1 cellular context compared by ENCODE assay signal in the genomic region with DNA sequence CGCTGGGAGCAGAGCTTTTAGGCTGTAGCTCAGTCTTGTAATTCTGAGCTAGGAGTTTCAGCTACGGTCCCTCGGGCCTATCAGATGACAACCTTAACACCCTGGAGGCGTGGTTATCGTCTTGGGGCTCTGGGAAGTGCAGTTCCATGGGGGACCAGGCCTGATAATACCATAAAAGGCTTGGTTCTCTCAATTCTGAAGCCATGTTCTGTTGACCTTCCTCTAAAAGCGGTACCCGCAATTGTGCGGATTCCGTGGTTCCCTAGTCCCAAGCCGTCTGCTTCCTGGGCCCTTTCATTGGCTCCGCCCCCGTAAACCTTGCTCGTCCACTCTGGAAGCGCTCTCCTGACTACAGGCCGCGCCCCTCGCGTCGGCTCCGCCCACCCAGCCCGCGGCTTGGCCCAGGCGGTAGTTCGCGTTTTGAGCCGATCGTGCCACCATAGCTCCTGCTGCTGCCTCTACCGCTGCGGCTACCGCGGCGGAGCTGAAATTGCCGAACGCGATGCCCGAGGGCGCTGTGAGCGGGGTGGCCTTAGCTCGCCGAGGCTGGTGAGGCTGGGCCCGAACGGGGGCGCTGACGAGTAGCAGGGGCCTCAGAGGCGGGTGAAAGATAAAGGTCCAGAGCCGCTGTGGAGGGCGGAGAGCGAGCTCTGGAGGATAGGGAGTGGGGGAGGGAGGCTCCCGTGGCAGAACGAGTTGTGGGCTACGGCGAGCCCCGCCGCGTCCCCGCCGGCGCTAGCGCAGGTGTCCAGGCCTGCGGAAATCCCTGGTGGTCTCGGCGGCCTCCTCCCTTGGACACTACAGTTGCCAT.
TF ChIP-seq lines count a peak whose summit lies in the region.

A gene with protein sequence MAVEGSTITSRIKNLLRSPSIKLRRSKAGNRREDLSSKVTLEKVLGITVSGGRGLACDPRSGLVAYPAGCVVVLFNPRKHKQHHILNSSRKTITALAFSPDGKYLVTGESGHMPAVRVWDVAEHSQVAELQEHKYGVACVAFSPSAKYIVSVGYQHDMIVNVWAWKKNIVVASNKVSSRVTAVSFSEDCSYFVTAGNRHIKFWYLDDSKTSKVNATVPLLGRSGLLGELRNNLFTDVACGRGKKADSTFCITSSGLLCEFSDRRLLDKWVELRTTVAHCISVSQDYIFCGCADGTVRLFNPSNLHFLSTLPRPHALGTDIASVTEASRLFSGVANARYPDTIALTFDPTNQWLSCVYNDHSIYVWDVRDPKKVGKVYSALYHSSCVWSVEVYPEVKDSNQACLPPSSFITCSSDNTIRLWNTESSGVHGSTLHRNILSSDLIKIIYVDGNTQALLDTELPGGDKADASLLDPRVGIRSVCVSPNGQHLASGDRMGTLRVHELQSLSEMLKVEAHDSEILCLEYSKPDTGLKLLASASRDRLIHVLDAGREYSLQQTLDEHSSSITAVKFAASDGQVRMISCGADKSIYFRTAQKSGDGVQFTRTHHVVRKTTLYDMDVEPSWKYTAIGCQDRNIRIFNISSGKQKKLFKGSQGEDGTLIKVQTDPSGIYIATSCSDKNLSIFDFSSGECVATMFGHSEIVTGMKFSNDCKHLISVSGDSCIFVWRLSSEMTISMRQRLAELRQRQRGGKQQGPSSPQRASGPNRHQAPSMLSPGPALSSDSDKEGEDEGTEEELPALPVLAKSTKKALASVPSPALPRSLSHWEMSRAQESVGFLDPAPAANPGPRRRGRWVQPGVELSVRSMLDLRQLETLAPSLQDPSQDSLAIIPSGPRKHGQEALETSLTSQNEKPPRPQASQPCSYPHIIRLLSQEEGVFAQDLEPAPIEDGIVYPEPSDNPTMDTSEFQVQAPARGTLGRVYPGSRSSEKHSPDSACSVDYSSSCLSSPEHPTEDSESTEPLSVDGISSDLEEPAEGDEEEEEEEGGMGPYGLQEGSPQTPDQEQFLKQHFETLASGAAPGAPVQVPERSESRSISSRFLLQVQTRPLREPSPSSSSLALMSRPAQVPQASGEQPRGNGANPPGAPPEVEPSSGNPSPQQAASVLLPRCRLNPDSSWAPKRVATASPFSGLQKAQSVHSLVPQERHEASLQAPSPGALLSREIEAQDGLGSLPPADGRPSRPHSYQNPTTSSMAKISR (N-terminal part only) (plus strand): TSS at position 423 of the 811 bp plus-strand sequence. CDS start 792 bp downstream, outside the sequence.

TF ChIP-seq in HepG2, 621 proteins besides CTCF, POLR2A, EP300 and RAD21 (continued from another document and continues in another):
- TF ChIP-seq, protein P1, sequence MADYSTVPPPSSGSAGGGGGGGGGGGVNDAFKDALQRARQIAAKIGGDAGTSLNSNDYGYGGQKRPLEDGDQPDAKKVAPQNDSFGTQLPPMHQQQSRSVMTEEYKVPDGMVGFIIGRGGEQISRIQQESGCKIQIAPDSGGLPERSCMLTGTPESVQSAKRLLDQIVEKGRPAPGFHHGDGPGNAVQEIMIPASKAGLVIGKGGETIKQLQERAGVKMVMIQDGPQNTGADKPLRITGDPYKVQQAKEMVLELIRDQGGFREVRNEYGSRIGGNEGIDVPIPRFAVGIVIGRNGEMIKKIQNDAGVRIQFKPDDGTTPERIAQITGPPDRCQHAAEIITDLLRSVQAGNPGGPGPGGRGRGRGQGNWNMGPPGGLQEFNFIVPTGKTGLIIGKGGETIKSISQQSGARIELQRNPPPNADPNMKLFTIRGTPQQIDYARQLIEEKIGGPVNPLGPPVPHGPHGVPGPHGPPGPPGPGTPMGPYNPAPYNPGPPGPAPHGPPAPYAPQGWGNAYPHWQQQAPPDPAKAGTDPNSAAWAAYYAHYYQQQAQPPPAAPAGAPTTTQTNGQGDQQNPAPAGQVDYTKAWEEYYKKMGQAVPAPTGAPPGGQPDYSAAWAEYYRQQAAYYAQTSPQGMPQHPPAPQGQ (CRISPR knock-in tag; IDR thresholded peaks at IDR 0.05; ENCODE audit: borderline replicate concordance), result no peak
- TF ChIP-seq MIXL1 (CRISPR knock-in tag; IDR thresholded peaks at IDR 0.05) (peak; percentile 86), ZNF737 (CRISPR knock-in tag; IDR thresholded peaks at IDR 0.05; ENCODE audit: borderline replicate concordance) (no peak), ZNF563 (CRISPR knock-in tag; IDR thresholded peaks at IDR 0.05) (no peak), RXRB (CRISPR knock-in tag; IDR thresholded peaks at IDR 0.05; ENCODE audit: borderline replicate concordance) (peak; percentile 54; the same call in 1 of the 2 replicates), ZNF333 (CRISPR knock-in tag; IDR thresholded peaks at IDR 0.05; ENCODE audit: borderline replicate concordance) (no peak), SNRNP70 (IDR thresholded peaks at IDR 0.05; ENCODE audit: low read depth, low read length) (no peak), SRSF4 (IDR thresholded peaks at IDR 0.05; ENCODE audit: low read depth, low read length, poor library complexity, severe bottlenecking) (no peak), ZNF343 (CRISPR knock-in tag; IDR thresholded peaks at IDR 0.05) (no peak), ZBTB7B (CRISPR knock-in tag; IDR thresholded peaks at IDR 0.05) (peak; percentile 84), HNRNPL (IDR thresholded peaks at IDR 0.05; ENCODE audit: low read depth, low read length) (peak; percentile 93), ZNF75D (CRISPR knock-in tag; IDR thresholded peaks at IDR 0.05; ENCODE audit: borderline replicate concordance) (no peak), TEAD2 (CRISPR knock-in tag; IDR thresholded peaks at IDR 0.05) (no peak), SOX5 (CRISPR knock-in tag; IDR thresholded peaks at IDR 0.05; ENCODE audit: borderline replicate concordance) (peak; percentile 63; the same call in 1 of the 2 replicates), CHD2 (IDR thresholded peaks at IDR 0.05; ENCODE audit: low read depth, low read length) (0 out of 2 replicates have a peak, but pooled peaks have one; percentile 7), SMAD3 (CRISPR knock-in tag; IDR thresholded peaks at IDR 0.05) (0 out of 2 replicates have a peak, but pooled peaks have one; percentile 77), ZNF3 (CRISPR knock-in tag; IDR thresholded peaks at IDR 0.05) (no peak), ZNF205 (CRISPR knock-in tag; IDR thresholded peaks at IDR 0.05) (peak; percentile 100)
- TF ChIP-seq, protein P2, sequence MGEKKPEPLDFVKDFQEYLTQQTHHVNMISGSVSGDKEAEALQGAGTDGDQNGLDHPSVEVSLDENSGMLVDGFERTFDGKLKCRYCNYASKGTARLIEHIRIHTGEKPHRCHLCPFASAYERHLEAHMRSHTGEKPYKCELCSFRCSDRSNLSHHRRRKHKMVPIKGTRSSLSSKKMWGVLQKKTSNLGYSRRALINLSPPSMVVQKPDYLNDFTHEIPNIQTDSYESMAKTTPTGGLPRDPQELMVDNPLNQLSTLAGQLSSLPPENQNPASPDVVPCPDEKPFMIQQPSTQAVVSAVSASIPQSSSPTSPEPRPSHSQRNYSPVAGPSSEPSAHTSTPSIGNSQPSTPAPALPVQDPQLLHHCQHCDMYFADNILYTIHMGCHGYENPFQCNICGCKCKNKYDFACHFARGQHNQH (CRISPR knock-in tag; IDR thresholded peaks at IDR 0.05), result peak; percentile 83
- TF ChIP-seq, protein P3, sequence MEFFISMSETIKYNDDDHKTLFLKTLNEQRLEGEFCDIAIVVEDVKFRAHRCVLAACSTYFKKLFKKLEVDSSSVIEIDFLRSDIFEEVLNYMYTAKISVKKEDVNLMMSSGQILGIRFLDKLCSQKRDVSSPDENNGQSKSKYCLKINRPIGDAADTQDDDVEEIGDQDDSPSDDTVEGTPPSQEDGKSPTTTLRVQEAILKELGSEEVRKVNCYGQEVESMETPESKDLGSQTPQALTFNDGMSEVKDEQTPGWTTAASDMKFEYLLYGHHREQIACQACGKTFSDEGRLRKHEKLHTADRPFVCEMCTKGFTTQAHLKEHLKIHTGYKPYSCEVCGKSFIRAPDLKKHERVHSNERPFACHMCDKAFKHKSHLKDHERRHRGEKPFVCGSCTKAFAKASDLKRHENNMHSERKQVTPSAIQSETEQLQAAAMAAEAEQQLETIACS (CRISPR knock-in tag; IDR thresholded peaks at IDR 0.05), result no peak
- TF ChIP-seq, protein P4, sequence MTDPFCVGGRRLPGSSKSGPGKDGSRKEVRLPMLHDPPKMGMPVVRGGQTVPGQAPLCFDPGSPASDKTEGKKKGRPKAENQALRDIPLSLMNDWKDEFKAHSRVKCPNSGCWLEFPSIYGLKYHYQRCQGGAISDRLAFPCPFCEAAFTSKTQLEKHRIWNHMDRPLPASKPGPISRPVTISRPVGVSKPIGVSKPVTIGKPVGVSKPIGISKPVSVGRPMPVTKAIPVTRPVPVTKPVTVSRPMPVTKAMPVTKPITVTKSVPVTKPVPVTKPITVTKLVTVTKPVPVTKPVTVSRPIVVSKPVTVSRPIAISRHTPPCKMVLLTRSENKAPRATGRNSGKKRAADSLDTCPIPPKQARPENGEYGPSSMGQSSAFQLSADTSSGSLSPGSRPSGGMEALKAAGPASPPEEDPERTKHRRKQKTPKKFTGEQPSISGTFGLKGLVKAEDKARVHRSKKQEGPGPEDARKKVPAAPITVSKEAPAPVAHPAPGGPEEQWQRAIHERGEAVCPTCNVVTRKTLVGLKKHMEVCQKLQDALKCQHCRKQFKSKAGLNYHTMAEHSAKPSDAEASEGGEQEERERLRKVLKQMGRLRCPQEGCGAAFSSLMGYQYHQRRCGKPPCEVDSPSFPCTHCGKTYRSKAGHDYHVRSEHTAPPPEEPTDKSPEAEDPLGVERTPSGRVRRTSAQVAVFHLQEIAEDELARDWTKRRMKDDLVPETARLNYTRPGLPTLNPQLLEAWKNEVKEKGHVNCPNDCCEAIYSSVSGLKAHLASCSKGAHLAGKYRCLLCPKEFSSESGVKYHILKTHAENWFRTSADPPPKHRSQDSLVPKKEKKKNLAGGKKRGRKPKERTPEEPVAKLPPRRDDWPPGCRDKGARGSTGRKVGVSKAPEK (CRISPR knock-in tag; IDR thresholded peaks at IDR 0.05; ENCODE audit: borderline replicate concordance), result no peak; the same call in 1 of the 2 replicates
- TF ChIP-seq, protein P5, sequence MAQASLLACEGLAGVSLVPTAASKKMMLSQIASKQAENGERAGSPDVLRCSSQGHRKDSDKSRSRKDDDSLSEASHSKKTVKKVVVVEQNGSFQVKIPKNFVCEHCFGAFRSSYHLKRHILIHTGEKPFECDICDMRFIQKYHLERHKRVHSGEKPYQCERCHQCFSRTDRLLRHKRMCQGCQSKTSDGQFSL (CRISPR knock-in tag; IDR thresholded peaks at IDR 0.05), result peak; percentile 83; the same call in 1 of the 2 replicates
- TF ChIP-seq, protein P6, sequence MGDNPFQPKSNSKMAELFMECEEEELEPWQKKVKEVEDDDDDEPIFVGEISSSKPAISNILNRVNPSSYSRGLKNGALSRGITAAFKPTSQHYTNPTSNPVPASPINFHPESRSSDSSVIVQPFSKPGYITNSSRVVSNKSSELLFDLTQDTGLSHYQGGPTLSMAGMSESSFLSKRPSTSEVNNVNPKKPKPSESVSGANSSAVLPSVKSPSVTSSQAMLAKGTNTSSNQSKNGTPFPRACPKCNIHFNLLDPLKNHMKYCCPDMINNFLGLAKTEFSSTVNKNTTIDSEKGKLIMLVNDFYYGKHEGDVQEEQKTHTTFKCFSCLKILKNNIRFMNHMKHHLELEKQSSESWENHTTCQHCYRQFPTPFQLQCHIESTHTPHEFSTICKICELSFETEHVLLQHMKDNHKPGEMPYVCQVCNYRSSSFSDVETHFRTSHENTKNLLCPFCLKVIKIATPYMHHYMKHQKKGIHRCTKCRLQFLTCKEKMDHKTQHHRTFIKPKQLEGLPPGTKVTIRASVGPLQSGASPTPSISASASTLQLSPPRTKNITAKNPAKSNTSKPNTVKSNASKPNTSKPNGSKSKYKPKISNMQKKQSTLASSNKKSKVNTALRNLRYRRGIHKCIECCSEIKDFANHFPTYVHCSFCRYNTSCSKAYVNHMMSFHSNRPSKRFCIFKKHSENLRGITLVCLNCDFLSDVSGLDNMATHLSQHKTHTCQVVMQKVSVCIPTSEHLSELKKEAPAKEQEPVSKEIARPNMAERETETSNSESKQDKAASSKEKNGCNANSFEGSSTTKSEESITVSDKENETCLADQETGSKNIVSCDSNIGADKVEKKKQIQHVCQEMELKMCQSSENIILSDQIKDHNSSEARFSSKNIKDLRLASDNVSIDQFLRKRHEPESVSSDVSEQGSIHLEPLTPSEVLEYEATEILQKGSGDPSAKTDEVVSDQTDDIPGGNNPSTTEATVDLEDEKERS (CRISPR knock-in tag; IDR thresholded peaks at IDR 0.05), result peak; percentile 98
- TF ChIP-seq, protein P7, sequence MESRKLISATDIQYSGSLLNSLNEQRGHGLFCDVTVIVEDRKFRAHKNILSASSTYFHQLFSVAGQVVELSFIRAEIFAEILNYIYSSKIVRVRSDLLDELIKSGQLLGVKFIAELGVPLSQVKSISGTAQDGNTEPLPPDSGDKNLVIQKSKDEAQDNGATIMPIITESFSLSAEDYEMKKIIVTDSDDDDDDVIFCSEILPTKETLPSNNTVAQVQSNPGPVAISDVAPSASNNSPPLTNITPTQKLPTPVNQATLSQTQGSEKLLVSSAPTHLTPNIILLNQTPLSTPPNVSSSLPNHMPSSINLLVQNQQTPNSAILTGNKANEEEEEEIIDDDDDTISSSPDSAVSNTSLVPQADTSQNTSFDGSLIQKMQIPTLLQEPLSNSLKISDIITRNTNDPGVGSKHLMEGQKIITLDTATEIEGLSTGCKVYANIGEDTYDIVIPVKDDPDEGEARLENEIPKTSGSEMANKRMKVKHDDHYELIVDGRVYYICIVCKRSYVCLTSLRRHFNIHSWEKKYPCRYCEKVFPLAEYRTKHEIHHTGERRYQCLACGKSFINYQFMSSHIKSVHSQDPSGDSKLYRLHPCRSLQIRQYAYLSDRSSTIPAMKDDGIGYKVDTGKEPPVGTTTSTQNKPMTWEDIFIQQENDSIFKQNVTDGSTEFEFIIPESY (CRISPR knock-in tag; IDR thresholded peaks at IDR 0.05), result peak; percentile 67; the same call in 1 of the 2 replicates
- TF ChIP-seq, protein P8, sequence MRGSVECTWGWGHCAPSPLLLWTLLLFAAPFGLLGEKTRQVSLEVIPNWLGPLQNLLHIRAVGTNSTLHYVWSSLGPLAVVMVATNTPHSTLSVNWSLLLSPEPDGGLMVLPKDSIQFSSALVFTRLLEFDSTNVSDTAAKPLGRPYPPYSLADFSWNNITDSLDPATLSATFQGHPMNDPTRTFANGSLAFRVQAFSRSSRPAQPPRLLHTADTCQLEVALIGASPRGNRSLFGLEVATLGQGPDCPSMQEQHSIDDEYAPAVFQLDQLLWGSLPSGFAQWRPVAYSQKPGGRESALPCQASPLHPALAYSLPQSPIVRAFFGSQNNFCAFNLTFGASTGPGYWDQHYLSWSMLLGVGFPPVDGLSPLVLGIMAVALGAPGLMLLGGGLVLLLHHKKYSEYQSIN (CRISPR knock-in tag; IDR thresholded peaks at IDR 0.05; ENCODE audit: borderline replicate concordance), result no peak
